ENCODE assay signal across 8 cellular contexts in genomic region chr10:104340099-104340594, GRCh38. TPM values are rescaled to one million over a fixed set of nuclear protein-coding genes. Genes with fewer than 3 reads are reported as not detected.
A peak's percentile ranks its signal among the peaks of the same experiment; 100 is the strongest.
DNase-seq lines count a peak whose midpoint lies in the region; ATAC-seq and TF ChIP-seq lines count a peak whose summit lies in the region.

No MANE protein-coding gene starts in this region.

- no peak overlapping the region for H3K23ac ChIP-seq in mesenchymal stem cell (ENCODE audit: low read length in 2 of 2)

- H3K79me1 ChIP-seq in mesenchymal stem cell (replicated peaks; ENCODE audit: low read length, poor library complexity, severe bottlenecking): no peaks in the 10 kb centered on the region

- WGBS in mesenchymal stem cell: 62% methylated on average over 5 of the region's 5 CpGs
- 25 to 29% methylated on average over 5 of the region's 5 CpGs for WGBS in tibial nerve, 2 donors

- H3K14ac ChIP-seq in mesenchymal stem cell (ENCODE audit: low read length in 2 of 2): no peak overlapping the region

- peaks cover 34% of the 10 kb centered on the region for H3K4me1 Mint-ChIP-seq in activated T-cell treated with anti-CD3 and anti-CD28 coated beads, Interleukin-2, amount 50 U/mL, for 4 hours (ENCODE audit: low read depth)

- no peaks in the 10 kb centered on the region for H3K27me3 ChIP-seq in brain microvascular endothelial cell (replicated peaks)
- no peaks in the 10 kb centered on the region for H3K27me3 ChIP-seq in mesenchymal stem cell (ENCODE audit: control insufficient read depth in 1 of 2, insufficient read depth in 1 of 2, low read length in 2 of 2)
- H3K27me3 ChIP-seq in tibial nerve: no peaks in the 10 kb centered on the region

- H3K9me3 Mint-ChIP-seq in activated T-cell treated with anti-CD3 and anti-CD28 coated beads, Interleukin-2, amount 50 U/mL, for 4 hours: no peaks in the 10 kb centered on the region

- peak overlapping the region; percentile 33 for H2BK5ac ChIP-seq in mesenchymal stem cell (ENCODE audit: low read depth, low read length, poor library complexity, severe bottlenecking)

- DNase-seq in activated T-cell treated with anti-CD3 and anti-CD28 coated beads, Interleukin-2, amount 50 U/mL, for 4 hours: no peak
- no peak for DNase-seq in activated T-cell treated with anti-CD3 and anti-CD28 coated beads, Interleukin-2, amount 50 U/mL, for 48 hours
- DNase-seq in brain microvascular endothelial cell (no peak), mesenchymal stem cell (no peak), tibial nerve (ENCODE audit: low spot score in 2 of 2) (no peak), posterior cingulate gyrus (no peak), NCI-H526 treated with DMSO at 0.1 percent for 48 hours (lab: John Stamatoyannopoulos, UW) (no peak), SKM-1 (lab: John Stamatoyannopoulos, UW; ENCODE audit: unreplicated experiment) (no peak)

- H4K8ac ChIP-seq in mesenchymal stem cell (ENCODE audit: low read length): no peak overlapping the region

- no peak for ATAC-seq in activated T-cell treated with anti-CD3 and anti-CD28 coated beads, Interleukin-2, amount 50 U/mL, for 4 hours

- no peak overlapping the region for H2AFZ ChIP-seq in mesenchymal stem cell (ENCODE audit: low read depth, low read length)

- no peak overlapping the region for H4K91ac ChIP-seq in mesenchymal stem cell (ENCODE audit: low read length)

- H3K9me3 ChIP-seq in mesenchymal stem cell (ENCODE audit: control insufficient read depth, low read length) (no peaks in the 10 kb centered on the region), tibial nerve (no peaks in the 10 kb centered on the region)

- H3K4ac ChIP-seq in mesenchymal stem cell (ENCODE audit: low read depth in 1 of 2, low read length in 2 of 2): peak overlapping the region in 1 of 2 experiments; percentile 12

- H3K4me3 ChIP-seq in brain microvascular endothelial cell (ENCODE audit: low read depth, low read length) (no peak overlapping the region), mesenchymal stem cell (ENCODE audit: insufficient read depth in 1 of 2, low read depth in 1 of 2, low read length in 2 of 2) (peak overlapping the region in 1 of 2 experiments; percentile 95), tibial nerve (no peak overlapping the region)

- H2BK120ac ChIP-seq in mesenchymal stem cell (ENCODE audit: low read depth, low read length): no peak overlapping the region

- H3K9ac ChIP-seq in mesenchymal stem cell (ENCODE audit: low read length): peak overlapping the region; percentile 99

- TF ChIP-seq CTCF in brain microvascular endothelial cell (IDR thresholded peaks at IDR 0.05; ENCODE audit: low read depth, low read length, missing control alignments): no peak
- no peak for TF ChIP-seq CTCF in tibial nerve (IDR thresholded peaks at IDR 0.05)

- H3K36me3 ChIP-seq in brain microvascular endothelial cell (replicated peaks) (peaks cover 12% of the 10 kb centered on the region), mesenchymal stem cell (ENCODE audit: control insufficient read depth in 1 of 2, insufficient read depth in 2 of 2, low read depth in 1 of 2, low read length in 2 of 2) (peaks cover 0 to 3% of the 10 kb centered on the region in 2 experiments), tibial nerve (no peaks in the 10 kb centered on the region)

- no peaks in the 10 kb centered on the region for H3K27me3 Mint-ChIP-seq in activated T-cell treated with anti-CD3 and anti-CD28 coated beads, Interleukin-2, amount 50 U/mL, for 4 hours (ENCODE audit: low read depth)

- H2BK12ac ChIP-seq in mesenchymal stem cell (ENCODE audit: low read length in 2 of 2): peak overlapping the region in 1 of 2 experiments; percentile 18

- H2AK5ac ChIP-seq in mesenchymal stem cell (ENCODE audit: low read length, severe bottlenecking): peak overlapping the region; percentile 8

- no peak overlapping the region for H3K4me2 ChIP-seq in mesenchymal stem cell (ENCODE audit: low read length, poor library complexity, severe bottlenecking)

- TF ChIP-seq POLR2A in tibial nerve (IDR thresholded peaks at IDR 0.05): no peak

- no peak overlapping the region for H2BK15ac ChIP-seq in mesenchymal stem cell (ENCODE audit: low read depth, poor library complexity, severe bottlenecking)

- intact Hi-C loops in posterior cingulate gyrus (cut with DNase I): no loop called here

- peak overlapping the region; percentile 98 for H3K27ac ChIP-seq in brain microvascular endothelial cell
- no peak overlapping the region for H3K27ac ChIP-seq in mesenchymal stem cell (ENCODE audit: low read length, poor library complexity, severe bottlenecking)
- H3K27ac ChIP-seq in tibial nerve: peak overlapping the region; percentile 91 to 98 (median 96)

- in situ Hi-C loops in brain microvascular endothelial cell (cut with HindIII; ENCODE audit: low pct_ligation_motif_present, low sequenced_read_pairs): no loop called here

- no peak for TF ChIP-seq EP300 in tibial nerve (IDR thresholded peaks at IDR 0.05)

- peak overlapping the region in 1 of 2 experiments; percentile 29 for H3K18ac ChIP-seq in mesenchymal stem cell (ENCODE audit: low read depth in 1 of 2, low read length in 2 of 2)

- H3K36me3 Mint-ChIP-seq in activated T-cell treated with anti-CD3 and anti-CD28 coated beads, Interleukin-2, amount 50 U/mL, for 4 hours (ENCODE audit: insufficient read depth): peaks cover 2% of the 10 kb centered on the region

- H3K4me3 Mint-ChIP-seq in activated T-cell treated with anti-CD3 and anti-CD28 coated beads, Interleukin-2, amount 50 U/mL, for 4 hours: peak overlapping the region; percentile 55

- H3K4me1 ChIP-seq in mesenchymal stem cell (ENCODE audit: control insufficient read depth, insufficient read depth, low read depth, low read length): peaks cover 15% of the 10 kb centered on the region
- H3K4me1 ChIP-seq in tibial nerve: peaks cover 0 to 39% (median 14%) of the 10 kb centered on the region in 4 donors

RNA-seq across cellular contexts. Expression of gene ITPRIP, which starts 1.9 kb away (rescaled TPM):
- total RNA-seq in activated T-cell treated with anti-CD3 and anti-CD28 coated beads, Interleukin-2, amount 50 U/mL, for 4 hours: 10 to 100 TPM; 18.1 to 21.9 (median 19.5) TPM
- polyA plus RNA-seq in mesenchymal stem cell (2013, experiment 1 of 2): 13.8 TPM
- polyA plus RNA-seq in mesenchymal stem cell (2013, experiment 2 of 2): 13.9 TPM
- 10 to 100 TPM; 22.6 to 58.2 (median 39.9) TPM for total RNA-seq in tibial nerve

RNA-seq across cellular contexts. Expression of gene CFAP58, which starts 13.5 kb away (rescaled TPM):
- total RNA-seq in activated T-cell treated with anti-CD3 and anti-CD28 coated beads, Interleukin-2, amount 50 U/mL, for 4 hours: not detected
- 0.12 TPM for polyA plus RNA-seq in mesenchymal stem cell (2013, experiment 1 of 2)
- polyA plus RNA-seq in mesenchymal stem cell (2013, experiment 2 of 2): 0.11 TPM
- under 1 TPM in 2 of 4 donors, not detected in 2; 0.20 to 0.21 TPM for total RNA-seq in tibial nerve
